29 cellular contexts compared by ENCODE assay signal in genomic region chr1:114470681-114471080, GRCh38.
"Had no signal": no experiment of that assay in that cellular context is flagged by ENCODE, and none has a peak within 500 bp of the region (broad histone marks: within the 10 kb centered on the region; RNA-seq: fewer than 3 reads in every experiment).

No MANE protein-coding gene starts in this region.

- ATAC-seq: activated naive CD4-positive, alpha-beta T cell treated with anti-CD3 and anti-CD28 coated beads, Interleukin-2, amount 50 U/mL, for 72 hours; activated T-cell treated with anti-CD3 and anti-CD28 coated beads, Interleukin-2, amount 50 U/mL, for 72 hours; foreskin keratinocyte; gastrocnemius medialis; heart left ventricle; T-cell had no signal

- H3K9me3 ChIP-seq: ascending aorta, gastrocnemius medialis, heart left ventricle had no signal

- H3K4me3 ChIP-seq: ascending aorta, coronary artery, dorsolateral prefrontal cortex, gastrocnemius medialis, heart left ventricle had no signal

- H3K36me3 ChIP-seq: ascending aorta, gastrocnemius medialis, heart left ventricle, WERI-Rb-1 had no signal

- FAIRE-seq: bronchial epithelial cell, endothelial cell of umbilical vein had no signal

- H3K27me3 ChIP-seq: ascending aorta, dorsolateral prefrontal cortex, foreskin keratinocyte, gastrocnemius medialis, heart left ventricle had no signal

- H3K27ac ChIP-seq: ascending aorta, coronary artery, dorsolateral prefrontal cortex, epithelial cell of prostate, foreskin keratinocyte, gastrocnemius medialis, heart left ventricle, WERI-Rb-1 had no signal

- DNase-seq: activated CD4-positive, alpha-beta memory T cell treated with anti-CD3 and anti-CD28 coated beads, Interleukin-2, amount 10 ng/mL, durations not matched to agents 7 days and 5 days; activated CD4-positive, alpha-beta T cell treated with anti-CD3 and anti-CD28 coated beads for 4 hours; activated CD4-positive, alpha-beta T cell treated with anti-CD3 and anti-CD28 coated beads, Interleukin-2, amount 10 ng/mL, durations not matched to agents 7 days and 5 days; activated CD4-positive, alpha-beta T cell treated with anti-CD3 and anti-CD28 coated beads, Interleukin-2, amount 50 U/mL, for 4 hours; activated CD4-positive, CD25-positive, alpha-beta regulatory T cell; activated CD4-positive, CD25-positive, alpha-beta regulatory T cell treated with anti-CD3 and anti-CD28 coated beads, Interleukin-2, amount 50 U/mL, for 72 hours; activated CD8-positive, alpha-beta memory T cell treated with anti-CD3 and anti-CD28 coated beads, Interleukin-2, amount 50 U/mL, for 48 hours; activated gamma-delta T cell; activated naive CD4-positive, alpha-beta T cell; activated naive CD4-positive, alpha-beta T cell treated with anti-CD3 and anti-CD28 coated beads, Interleukin-2, amount 10 ng/mL, durations not matched to agents 7 days and 5 days; activated naive CD8-positive, alpha-beta T cell treated with anti-CD3 and anti-CD28 coated beads, Interleukin-2, amount 10 ng/mL, durations not matched to agents 7 days and 5 days; activated T-cell treated with anti-CD3 and anti-CD28 coated beads for 4 hours; activated T-cell treated with anti-CD3 and anti-CD28 coated beads, Interleukin-2, amount 50 U/mL, for 24 hours; activated T-cell treated with anti-CD3 and anti-CD28 coated beads, Interleukin-2, amount 50 U/mL, for 72 hours; dorsolateral prefrontal cortex; effector memory CD4-positive, alpha-beta T cell; foreskin keratinocyte; gastrocnemius medialis; glutamatergic neuron; heart left ventricle; T-cell; T1000; WERI-Rb-1 had no signal
